15 cellular contexts compared by ENCODE assay signal in the genomic region with DNA sequence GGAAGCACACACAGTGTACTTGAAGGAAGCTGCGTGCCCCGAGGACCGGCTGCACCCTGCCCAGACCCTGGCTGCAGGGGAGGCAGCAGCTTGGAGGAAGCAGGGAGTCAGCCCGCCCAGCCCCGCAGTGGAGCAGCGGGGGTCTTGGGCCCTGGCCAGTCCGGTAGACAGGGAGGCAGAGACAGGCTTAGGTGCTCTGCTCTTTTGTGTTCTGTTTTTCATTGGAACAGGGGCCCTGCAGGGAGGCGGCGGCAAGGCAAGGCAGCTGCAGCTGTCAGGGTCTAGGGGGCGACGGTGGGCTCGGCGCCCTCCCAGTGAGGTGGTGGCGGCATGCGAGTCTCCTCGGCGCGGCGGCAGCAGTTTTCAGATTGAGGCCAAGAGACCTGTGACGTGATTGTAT. TPM values are rescaled to one million over a fixed set of nuclear protein-coding genes. Genes with fewer than 3 reads are reported as not detected.
"Had no signal": no experiment of that assay in that cellular context is flagged by ENCODE, and none has a peak within 500 bp of the region (broad histone marks: within the 10 kb centered on the region; RNA-seq: fewer than 3 reads in every experiment).

No MANE protein-coding gene starts in this region.

- H3K4me1 ChIP-seq: gastroesophageal sphincter, right atrium auricular region had no signal

- H3K27ac ChIP-seq: coronary artery, epithelial cell of prostate, gastroesophageal sphincter, right atrium auricular region, VCaP had no signal

- ATAC-seq: activated CD8-positive, alpha-beta T cell treated with anti-CD3 and anti-CD28 coated beads for 36 hours; gastroesophageal sphincter; stimulated activated memory B cell treated with anti-CD40 and anti-IgM and Interleukin-4, amounts not matched to agents 10 μg/mL and 1 μg/mL and 100 μg/mL, for 72 hours had no signal

- H3K4me3 ChIP-seq: coronary artery, gastroesophageal sphincter, right atrium auricular region, smooth muscle cell had no signal

- H3K27me3 Mint-ChIP-seq: activated CD8-positive, alpha-beta T cell treated with anti-CD3 and anti-CD28 coated beads for 36 hours; naive B cell; stimulated activated memory B cell treated with anti-CD40 and anti-IgM and Interleukin-4, amounts not matched to agents 10 μg/mL and 1 μg/mL and 100 μg/mL, for 72 hours had no signal

- DNase-seq: activated CD4-positive, alpha-beta T cell treated with anti-CD3 and anti-CD28 coated beads for 4 hours; activated CD8-positive, alpha-beta memory T cell treated with anti-CD3 and anti-CD28 coated beads, Interleukin-2, amount 50 U/mL, for 4 hours; activated CD8-positive, alpha-beta T cell treated with anti-CD3 and anti-CD28 coated beads for 36 hours; activated naive CD4-positive, alpha-beta T cell treated with anti-CD3 and anti-CD28 coated beads for 36 hours; effector memory CD4-positive, alpha-beta T cell; naive B cell; nucleus accumbens; trophoblast cell had no signal

- H3K9me3 ChIP-seq: gastroesophageal sphincter, right atrium auricular region had no signal

- H3K27me3 ChIP-seq: gastroesophageal sphincter, right atrium auricular region had no signal

- H3K4me2 ChIP-seq: smooth muscle cell had no signal

- H3K27ac Mint-ChIP-seq: activated naive CD4-positive, alpha-beta T cell treated with anti-CD3 and anti-CD28 coated beads for 36 hours; stimulated activated memory B cell treated with anti-CD40 and anti-IgM and Interleukin-4, amounts not matched to agents 10 μg/mL and 1 μg/mL and 100 μg/mL, for 72 hours had no signal

- H3K4me3 Mint-ChIP-seq: activated CD8-positive, alpha-beta T cell treated with anti-CD3 and anti-CD28 coated beads for 36 hours; activated naive CD4-positive, alpha-beta T cell treated with anti-CD3 and anti-CD28 coated beads for 36 hours; naive B cell; stimulated activated memory B cell treated with anti-CD40 and anti-IgM and Interleukin-4, amounts not matched to agents 10 μg/mL and 1 μg/mL and 100 μg/mL, for 72 hours had no signal

- H3K9me3 Mint-ChIP-seq: activated CD8-positive, alpha-beta T cell treated with anti-CD3 and anti-CD28 coated beads for 36 hours; activated naive CD4-positive, alpha-beta T cell treated with anti-CD3 and anti-CD28 coated beads for 36 hours; stimulated activated memory B cell treated with anti-CD40 and anti-IgM and Interleukin-4, amounts not matched to agents 10 μg/mL and 1 μg/mL and 100 μg/mL, for 72 hours had no signal

- H3K4me1 Mint-ChIP-seq: stimulated activated memory B cell treated with anti-CD40 and anti-IgM and Interleukin-4, amounts not matched to agents 10 μg/mL and 1 μg/mL and 100 μg/mL, for 72 hours had no signal

RNA-seq across cellular contexts. Expression of gene TFCP2L1, which starts 53.3 kb away (rescaled TPM):
- polyA plus RNA-seq: smooth muscle cell had no signal
